Comparison of ENCODE assay signal across 17 cellular contexts in the genomic region with DNA sequence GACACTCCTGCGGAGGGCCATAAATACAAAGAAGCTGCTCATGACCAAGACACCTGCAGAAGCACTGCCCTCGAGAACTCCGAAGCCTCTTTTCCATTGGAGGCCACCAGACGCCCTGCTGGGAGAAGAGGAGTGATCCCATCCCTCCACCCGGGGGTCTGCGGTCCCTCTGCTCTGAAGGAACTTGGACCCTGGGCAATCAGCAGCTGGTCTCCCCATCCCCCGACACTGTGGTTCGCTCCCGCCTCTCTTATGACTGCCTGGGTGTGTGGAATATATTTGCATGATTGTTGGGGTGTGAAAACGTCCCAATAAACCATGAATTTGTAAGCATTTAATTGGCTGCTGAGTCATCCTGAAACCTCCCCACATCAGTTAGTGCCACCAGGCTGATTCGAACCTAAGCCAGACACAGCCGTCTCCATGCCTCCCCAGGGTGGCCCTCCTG. TPM values are rescaled to one million over a fixed set of nuclear protein-coding genes. Genes with fewer than 3 reads are reported as not detected.
DNase-seq lines count a peak whose midpoint lies in the region; ATAC-seq, FAIRE-seq and TF ChIP-seq lines count a peak whose summit lies in the region.
"Had no signal": no experiment of that assay in that cellular context is flagged by ENCODE, and none has a peak within 500 bp of the region (broad histone marks: within the 10 kb centered on the region; RNA-seq: fewer than 3 reads in every experiment).

No MANE protein-coding gene starts in this region.

- no peaks in the 10 kb centered on the region for H3K36me3 ChIP-seq in suprapubic skin
- H3K36me3 ChIP-seq: MG63, Peyer's patch had no signal

- H3K4me3 Mint-ChIP-seq in activated naive CD4-positive, alpha-beta T cell treated with anti-CD3 and anti-CD28 coated beads, Interleukin-2, amount 10 ng/mL, durations not matched to agents 7 days and 5 days = no peak overlapping the region
- H3K4me3 Mint-ChIP-seq: T-cell had no signal

- peaks cover 23% of the 10 kb centered on the region for H3K27me3 ChIP-seq in suprapubic skin
- H3K27me3 ChIP-seq: MG63, Peyer's patch had no signal

- no peaks in the 10 kb centered on the region for H3K9me3 ChIP-seq in suprapubic skin
- H3K9me3 ChIP-seq: MG63, Peyer's patch had no signal

- H3K36me3 Mint-ChIP-seq in activated naive CD4-positive, alpha-beta T cell treated with anti-CD3 and anti-CD28 coated beads, Interleukin-2, amount 10 ng/mL, durations not matched to agents 7 days and 5 days = no peaks in the 10 kb centered on the region
- H3K36me3 Mint-ChIP-seq: T-cell had no signal

- H3K4me1 ChIP-seq in suprapubic skin = no peaks in the 10 kb centered on the region
- H3K4me1 ChIP-seq: Peyer's patch had no signal

- no peak overlapping the region for H3K27ac Mint-ChIP-seq in activated naive CD4-positive, alpha-beta T cell treated with anti-CD3 and anti-CD28 coated beads, Interleukin-2, amount 10 ng/mL, durations not matched to agents 7 days and 5 days
- H3K27ac Mint-ChIP-seq: T-cell had no signal

- peak; percentile 14 for DNase-seq in activated naive CD4-positive, alpha-beta T cell treated with anti-CD3 and anti-CD28 coated beads, Interleukin-2, amount 10 ng/mL, durations not matched to agents 7 days and 5 days
- no peak for DNase-seq in activated naive CD4-positive, alpha-beta T cell (lab: John Stamatoyannopoulos, UW)
- DNase-seq in cardiac septum (ENCODE audit: low spot score) (peak; percentile 67), suprapubic skin (ENCODE audit: low spot score in 2 of 2) (peak; percentile 34 to 74), D721Med (ENCODE audit: insufficient read length, low spot score) (no peak), DMS79 (lab: John Stamatoyannopoulos, UW) (no peak)
- DNase-seq: GF-D8; mammary epithelial cell; MG63; NCI-H187 treated with DMSO at 0.1 percent for 48 hours; NCI-H526; stimulated activated naive CD4-positive, alpha-beta T cell had no signal

- ATAC-seq in HG03432 (IDR thresholded peaks at IDR 0.05; ENCODE audit: unreplicated experiment) (peak; percentile 47), HG03139 (IDR thresholded peaks at IDR 0.05; ENCODE audit: unreplicated experiment) (no peak)

- no peak overlapping the region for H3K27ac ChIP-seq in suprapubic skin
- H3K27ac ChIP-seq: Peyer's patch had no signal

- H3K27me3 Mint-ChIP-seq in activated naive CD4-positive, alpha-beta T cell treated with anti-CD3 and anti-CD28 coated beads, Interleukin-2, amount 10 ng/mL, durations not matched to agents 7 days and 5 days = peaks cover 58% of the 10 kb centered on the region

- no peak for TF ChIP-seq EP300 in suprapubic skin (IDR thresholded peaks at IDR 0.05)

- CTCF ChIA-PET in activated naive CD4-positive, alpha-beta T cell treated with anti-CD3 and anti-CD28 coated beads, Interleukin-2, amount 10 ng/mL, durations not matched to agents 7 days and 5 days (lab: Charles Lee) = interaction anchor here (1.4 to 2.2 kb wide), 3 partner anchors 16 to 240 kb away, joined by 4 to 10 read pairs (median 5); no protein-coding TSS in a partner anchor

- TF ChIP-seq POLR2A in suprapubic skin (IDR thresholded peaks at IDR 0.05) = no peak

- H3K9me3 Mint-ChIP-seq in activated naive CD4-positive, alpha-beta T cell treated with anti-CD3 and anti-CD28 coated beads, Interleukin-2, amount 10 ng/mL, durations not matched to agents 7 days and 5 days = no peaks in the 10 kb centered on the region
- H3K9me3 Mint-ChIP-seq: T-cell had no signal

- TF ChIP-seq CTCF in suprapubic skin (IDR thresholded peaks at IDR 0.05) (no peak), D721Med (IDR thresholded peaks at IDR 0.05; ENCODE audit: insufficient read depth, missing control alignments) (no peak)

- H3K4me3 ChIP-seq in suprapubic skin = no peak overlapping the region
- H3K4me3 ChIP-seq: MG63, Peyer's patch had no signal

- intact Hi-C loops in cardiac septum (cut with DNase I) = no loop called here

- WGBS in suprapubic skin = 76% methylated on average over 12 of the region's 12 CpGs

- no peak for FAIRE-seq in D721Med (lab: Jason Lieb, UNC)

- H3K4me1 Mint-ChIP-seq in activated naive CD4-positive, alpha-beta T cell treated with anti-CD3 and anti-CD28 coated beads, Interleukin-2, amount 10 ng/mL, durations not matched to agents 7 days and 5 days = no peaks in the 10 kb centered on the region

RNA-seq across cellular contexts. Expression of a gene that starts 45.9 kb away (rescaled TPM):
- total RNA-seq in cardiac septum (1.0 TPM), suprapubic skin (1 to 10 TPM in 1 of 4 donors, under 1 TPM in 3; 0.59 to 2.6 (median 0.79) TPM)
- total RNA-seq: HT1080 had no signal

Comparison
In these comparisons a context has a peak if more than half of its experiments do, and no peak if none do; other contexts are left out.
1. DNase-seq: peak in activated naive CD4-positive, alpha-beta T cell treated with anti-CD3 and anti-CD28 coated beads, Interleukin-2, amount 10 ng/mL, durations not matched to agents 7 days and 5 days (single experiment), cardiac septum (single experiment) and suprapubic skin (2 of 2); none in activated naive CD4-positive, alpha-beta T cell (0 of 4), D721Med (single experiment) and DMS79 (single experiment).